8 cellular contexts compared by ENCODE assay signal in genomic region chr7:33108591-33108930, GRCh38. TPM values are rescaled to one million over a fixed set of nuclear protein-coding genes. Genes with fewer than 3 reads are reported as not detected.
A peak's percentile ranks its signal among the peaks of the same experiment; 100 is the strongest.
DNase-seq lines count a peak whose midpoint lies in the region; ATAC-seq and TF ChIP-seq lines count a peak whose summit lies in the region.

No MANE protein-coding gene starts in this region.

- peaks cover 17% of the 10 kb centered on the region for H3K27me3 Mint-ChIP-seq in activated CD8-positive, alpha-beta T cell treated with anti-CD3 and anti-CD28 coated beads, Interleukin-2, amount 10 ng/mL, durations not matched to agents 7 days and 5 days (ENCODE audit: low read depth)

- H3K36me3 ChIP-seq in ACC112 (ENCODE audit: insufficient read depth, low read length), result peaks cover 2% of the 10 kb centered on the region; the same call in 1 of the 2 replicates
- peaks cover under 1% of the 10 kb centered on the region for H3K36me3 ChIP-seq in left ventricle myocardium inferior

- no peak overlapping the region for H3K27ac ChIP-seq in ACC112 (ENCODE audit: low read depth, low read length)
- peak overlapping the region; percentile 88 for H3K27ac ChIP-seq in left ventricle myocardium inferior (replicated peaks)
- peak overlapping the region in 20 of 21 experiments; percentile 67 to 94 (median 86) for H3K27ac ChIP-seq in skin epidermis

- no peaks in the 10 kb centered on the region for H3K9me3 Mint-ChIP-seq in activated CD8-positive, alpha-beta T cell treated with anti-CD3 and anti-CD28 coated beads, Interleukin-2, amount 10 ng/mL, durations not matched to agents 7 days and 5 days (ENCODE audit: insufficient read depth)

- H3K4me1 Mint-ChIP-seq in activated CD8-positive, alpha-beta T cell treated with anti-CD3 and anti-CD28 coated beads, Interleukin-2, amount 10 ng/mL, durations not matched to agents 7 days and 5 days (ENCODE audit: low read depth), result peaks cover 29% of the 10 kb centered on the region

- peak; percentile 31 for DNase-seq in Jurkat, Clone E6-1 (ENCODE audit: low read depth, low spot score)
- peak; percentile 33 for DNase-seq in activated CD8-positive, alpha-beta T cell treated with anti-CD3 and anti-CD28 coated beads, Interleukin-2, amount 10 ng/mL, durations not matched to agents 7 days and 5 days
- DNase-seq in left ventricle myocardium inferior, result no peak
- no peak for DNase-seq in kidney tubule cell (ENCODE audit: low spot score)
- DNase-seq in DMS153 treated with DMSO at 0.1 percent for 48 hours (lab: John Stamatoyannopoulos, UW; ENCODE audit: unreplicated experiment), result no peak

- H2AFZ ChIP-seq in ACC112 (ENCODE audit: low read length, unreplicated experiment), result peak overlapping the region; percentile 8

- H3K36me3 Mint-ChIP-seq in activated CD8-positive, alpha-beta T cell treated with anti-CD3 and anti-CD28 coated beads, Interleukin-2, amount 10 ng/mL, durations not matched to agents 7 days and 5 days (ENCODE audit: low read depth), result no peaks in the 10 kb centered on the region

- H3K4me1 ChIP-seq in ACC112 (ENCODE audit: control insufficient read depth, insufficient read depth, low read length, unreplicated experiment) (peaks cover 18% of the 10 kb centered on the region), left ventricle myocardium inferior (peaks cover 50% of the 10 kb centered on the region)

- CTCF ChIA-PET in activated CD8-positive, alpha-beta T cell treated with anti-CD3 and anti-CD28 coated beads, Interleukin-2, amount 10 ng/mL, durations not matched to agents 7 days and 5 days (lab: Charles Lee), result interaction anchor here (0.8 to 4.4 kb wide), 50 partner anchors 9 to 619 kb away, joined by 3 to 80 read pairs (median 6); partner anchors contain the start of genes BBS9, KBTBD2, LSM5 and NT5C3A

- H3K9me3 ChIP-seq in left ventricle myocardium inferior (replicated peaks), result no peaks in the 10 kb centered on the region

- peak overlapping the region; percentile 87 for H3K4me3 Mint-ChIP-seq in activated CD8-positive, alpha-beta T cell treated with anti-CD3 and anti-CD28 coated beads, Interleukin-2, amount 10 ng/mL, durations not matched to agents 7 days and 5 days

- H3K27ac Mint-ChIP-seq in activated CD8-positive, alpha-beta T cell treated with anti-CD3 and anti-CD28 coated beads, Interleukin-2, amount 10 ng/mL, durations not matched to agents 7 days and 5 days, result peak overlapping the region; percentile 66

- POLR2A ChIA-PET in activated CD8-positive, alpha-beta T cell treated with anti-CD3 and anti-CD28 coated beads, Interleukin-2, amount 10 ng/mL, durations not matched to agents 7 days and 5 days (lab: Charles Lee), result interaction anchor here (0.6 to 2.4 kb wide), 7 partner anchors 22 to 262 kb away, joined by 3 to 14 read pairs (median 4); partner anchors contain the start of genes KBTBD2 and NT5C3A

- peak; percentile 6 for ATAC-seq in GM19023 (IDR thresholded peaks at IDR 0.05; ENCODE audit: unreplicated experiment)
- ATAC-seq in activated CD8-positive, alpha-beta T cell treated with anti-CD3 and anti-CD28 coated beads, Interleukin-2, amount 10 ng/mL, durations not matched to agents 7 days and 5 days, result peak; percentile 17

- H3K27me3 ChIP-seq in ACC112 (ENCODE audit: insufficient read depth, low read length), result no peaks in the 10 kb centered on the region
- no peaks in the 10 kb centered on the region for H3K27me3 ChIP-seq in left ventricle myocardium inferior (ENCODE audit: low read depth)

- no peak for TF ChIP-seq CTCF in left ventricle myocardium inferior (IDR thresholded peaks at IDR 0.05; ENCODE audit: borderline replicate concordance)

- H3K4me3 ChIP-seq in ACC112 (ENCODE audit: low read depth, low read length), result peak overlapping the region; percentile 79
- H3K4me3 ChIP-seq in Jurkat, Clone E6-1 (ENCODE audit: low read length), result peak overlapping the region; percentile 82
- H3K4me3 ChIP-seq in left ventricle myocardium inferior, result peak overlapping the region; percentile 77
- peak overlapping the region; percentile 53 to 99 (median 91) for H3K4me3 ChIP-seq in skin epidermis

- intact Hi-C loops in left ventricle myocardium inferior (cut with micrococcal nuclease), result no loop called here

- H3K79me2 ChIP-seq in ACC112 (ENCODE audit: control insufficient read depth, insufficient read depth, low read length, unreplicated experiment), result peaks cover 47% of the 10 kb centered on the region

RNA-seq across cellular contexts. Expression of gene RP9, which starts 0.6 kb away (rescaled TPM):
- polyA plus RNA-seq in Jurkat, Clone E6-1 (2012; ENCODE audit: insufficient read depth, insufficient read length), result 30.7 TPM
- total RNA-seq in activated CD8-positive, alpha-beta T cell treated with anti-CD3 and anti-CD28 coated beads, Interleukin-2, amount 10 ng/mL, durations not matched to agents 7 days and 5 days, result 10 to 100 TPM in 1 of 2 experiments, 1 to 10 TPM in 1; 9.6 to 11.8 TPM
- 20.2 TPM for total RNA-seq in left ventricle myocardium inferior

RNA-seq across cellular contexts. Expression of gene BBS9, which starts 20.8 kb away (rescaled TPM):
- 12.2 TPM for polyA plus RNA-seq in Jurkat, Clone E6-1 (2012; ENCODE audit: insufficient read depth, insufficient read length)
- 10 to 100 TPM in 1 of 2 experiments, 1 to 10 TPM in 1; 7.9 to 11.8 TPM for total RNA-seq in activated CD8-positive, alpha-beta T cell treated with anti-CD3 and anti-CD28 coated beads, Interleukin-2, amount 10 ng/mL, durations not matched to agents 7 days and 5 days
- 13.7 TPM for total RNA-seq in left ventricle myocardium inferior

RNA-seq across cellular contexts. Expression of gene NT5C3A, which starts 46.0 kb away (rescaled TPM):
- 20.4 TPM for polyA plus RNA-seq in Jurkat, Clone E6-1 (2012; ENCODE audit: insufficient read depth, insufficient read length)
- 10 to 100 TPM; 44.4 to 45.8 TPM for total RNA-seq in activated CD8-positive, alpha-beta T cell treated with anti-CD3 and anti-CD28 coated beads, Interleukin-2, amount 10 ng/mL, durations not matched to agents 7 days and 5 days
- 33.4 TPM for total RNA-seq in left ventricle myocardium inferior

Comparison
In these comparisons a context has a peak if more than half of its experiments do, and no peak if none do; other contexts are left out.
1. DNase-seq: peak in Jurkat, Clone E6-1 (single experiment) and activated CD8-positive, alpha-beta T cell treated with anti-CD3 and anti-CD28 coated beads, Interleukin-2, amount 10 ng/mL, durations not matched to agents 7 days and 5 days (single experiment); none in left ventricle myocardium inferior (single experiment), kidney tubule cell (single experiment) and DMS153 treated with DMSO at 0.1 percent for 48 hours (single experiment).
2. Peak in every context shown above with its lines, with median percentiles within 50 percentile points of each other: H3K4me3 ChIP-seq.